ENCODE assay signal across 1 cellular context in genomic region chr12:46494424-46494823, GRCh38.
TF ChIP-seq lines count a peak whose summit lies in the region.

No MANE protein-coding gene starts in this region.

TF ChIP-seq in HepG2, 621 proteins besides CTCF, POLR2A, EP300 and RAD21 (continued from another document and continues in another):
- TF ChIP-seq, protein P1, sequence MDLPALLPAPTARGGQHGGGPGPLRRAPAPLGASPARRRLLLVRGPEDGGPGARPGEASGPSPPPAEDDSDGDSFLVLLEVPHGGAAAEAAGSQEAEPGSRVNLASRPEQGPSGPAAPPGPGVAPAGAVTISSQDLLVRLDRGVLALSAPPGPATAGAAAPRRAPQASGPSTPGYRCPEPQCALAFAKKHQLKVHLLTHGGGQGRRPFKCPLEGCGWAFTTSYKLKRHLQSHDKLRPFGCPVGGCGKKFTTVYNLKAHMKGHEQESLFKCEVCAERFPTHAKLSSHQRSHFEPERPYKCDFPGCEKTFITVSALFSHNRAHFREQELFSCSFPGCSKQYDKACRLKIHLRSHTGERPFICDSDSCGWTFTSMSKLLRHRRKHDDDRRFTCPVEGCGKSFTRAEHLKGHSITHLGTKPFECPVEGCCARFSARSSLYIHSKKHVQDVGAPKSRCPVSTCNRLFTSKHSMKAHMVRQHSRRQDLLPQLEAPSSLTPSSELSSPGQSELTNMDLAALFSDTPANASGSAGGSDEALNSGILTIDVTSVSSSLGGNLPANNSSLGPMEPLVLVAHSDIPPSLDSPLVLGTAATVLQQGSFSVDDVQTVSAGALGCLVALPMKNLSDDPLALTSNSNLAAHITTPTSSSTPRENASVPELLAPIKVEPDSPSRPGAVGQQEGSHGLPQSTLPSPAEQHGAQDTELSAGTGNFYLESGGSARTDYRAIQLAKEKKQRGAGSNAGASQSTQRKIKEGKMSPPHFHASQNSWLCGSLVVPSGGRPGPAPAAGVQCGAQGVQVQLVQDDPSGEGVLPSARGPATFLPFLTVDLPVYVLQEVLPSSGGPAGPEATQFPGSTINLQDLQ (CRISPR knock-in tag; IDR thresholded peaks at IDR 0.05) = no peak
- peak; percentile 93 for TF ChIP-seq NCOA2 (CRISPR knock-in tag; IDR thresholded peaks at IDR 0.05)
- TF ChIP-seq ZNF24 (IDR thresholded peaks at IDR 0.05) = no peak
- no peak for TF ChIP-seq MYPOP (CRISPR knock-in tag; IDR thresholded peaks at IDR 0.05)
- no peak for TF ChIP-seq NR0B2 (CRISPR knock-in tag; IDR thresholded peaks at IDR 0.05)
- no peak for TF ChIP-seq PLSCR1 (CRISPR knock-in tag; IDR thresholded peaks at IDR 0.05; ENCODE audit: borderline replicate concordance)
- TF ChIP-seq ZNF639 (CRISPR knock-in tag; conservative IDR thresholded peaks at IDR 0.05) = no peak
- TF ChIP-seq SMARCC2 (IDR thresholded peaks at IDR 0.05) = no peak
- peak; percentile 68; the same call in 1 of the 2 replicates for TF ChIP-seq HNF4G (IDR thresholded peaks at IDR 0.05; ENCODE audit: borderline replicate concordance, low read depth, low read length)
- no peak for TF ChIP-seq HNF4G (CRISPR knock-in tag; IDR thresholded peaks at IDR 0.05; ENCODE audit: borderline replicate concordance, low read depth)
- TF ChIP-seq, protein P2, sequence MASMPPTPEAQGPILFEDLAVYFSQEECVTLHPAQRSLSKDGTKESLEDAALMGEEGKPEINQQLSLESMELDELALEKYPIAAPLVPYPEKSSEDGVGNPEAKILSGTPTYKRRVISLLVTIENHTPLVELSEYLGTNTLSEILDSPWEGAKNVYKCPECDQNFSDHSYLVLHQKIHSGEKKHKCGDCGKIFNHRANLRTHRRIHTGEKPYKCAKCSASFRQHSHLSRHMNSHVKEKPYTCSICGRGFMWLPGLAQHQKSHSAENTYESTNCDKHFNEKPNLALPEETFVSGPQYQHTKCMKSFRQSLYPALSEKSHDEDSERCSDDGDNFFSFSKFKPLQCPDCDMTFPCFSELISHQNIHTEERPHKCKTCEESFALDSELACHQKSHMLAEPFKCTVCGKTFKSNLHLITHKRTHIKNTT (CRISPR knock-in tag; IDR thresholded peaks at IDR 0.05) = no peak
- TF ChIP-seq HOXA7 (CRISPR knock-in tag; IDR thresholded peaks at IDR 0.05) = no peak
- 0 out of 2 replicates have a peak, but pooled peaks have one; percentile 28 for TF ChIP-seq DMAP1 (CRISPR knock-in tag; IDR thresholded peaks at IDR 0.05)
- TF ChIP-seq, protein P3, sequence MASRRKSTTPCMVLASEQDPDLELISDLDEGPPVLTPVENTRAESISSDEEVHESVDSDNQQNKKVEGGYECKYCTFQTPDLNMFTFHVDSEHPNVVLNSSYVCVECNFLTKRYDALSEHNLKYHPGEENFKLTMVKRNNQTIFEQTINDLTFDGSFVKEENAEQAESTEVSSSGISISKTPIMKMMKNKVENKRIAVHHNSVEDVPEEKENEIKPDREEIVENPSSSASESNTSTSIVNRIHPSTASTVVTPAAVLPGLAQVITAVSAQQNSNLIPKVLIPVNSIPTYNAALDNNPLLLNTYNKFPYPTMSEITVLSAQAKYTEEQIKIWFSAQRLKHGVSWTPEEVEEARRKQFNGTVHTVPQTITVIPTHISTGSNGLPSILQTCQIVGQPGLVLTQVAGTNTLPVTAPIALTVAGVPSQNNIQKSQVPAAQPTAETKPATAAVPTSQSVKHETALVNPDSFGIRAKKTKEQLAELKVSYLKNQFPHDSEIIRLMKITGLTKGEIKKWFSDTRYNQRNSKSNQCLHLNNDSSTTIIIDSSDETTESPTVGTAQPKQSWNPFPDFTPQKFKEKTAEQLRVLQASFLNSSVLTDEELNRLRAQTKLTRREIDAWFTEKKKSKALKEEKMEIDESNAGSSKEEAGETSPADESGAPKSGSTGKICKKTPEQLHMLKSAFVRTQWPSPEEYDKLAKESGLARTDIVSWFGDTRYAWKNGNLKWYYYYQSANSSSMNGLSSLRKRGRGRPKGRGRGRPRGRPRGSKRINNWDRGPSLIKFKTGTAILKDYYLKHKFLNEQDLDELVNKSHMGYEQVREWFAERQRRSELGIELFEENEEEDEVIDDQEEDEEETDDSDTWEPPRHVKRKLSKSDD (CRISPR knock-in tag; IDR thresholded peaks at IDR 0.05; ENCODE audit: low read depth) = no peak
- no peak for TF ChIP-seq SYNCRIP (IDR thresholded peaks at IDR 0.05; ENCODE audit: insufficient read depth, low read depth, low read length)
- peak in 1 of 2 experiments; percentile 41; a peak in 1 of 4 replicates for TF ChIP-seq ATF4 (CRISPR knock-in tag; IDR thresholded peaks at IDR 0.05)
- TF ChIP-seq, protein P4, sequence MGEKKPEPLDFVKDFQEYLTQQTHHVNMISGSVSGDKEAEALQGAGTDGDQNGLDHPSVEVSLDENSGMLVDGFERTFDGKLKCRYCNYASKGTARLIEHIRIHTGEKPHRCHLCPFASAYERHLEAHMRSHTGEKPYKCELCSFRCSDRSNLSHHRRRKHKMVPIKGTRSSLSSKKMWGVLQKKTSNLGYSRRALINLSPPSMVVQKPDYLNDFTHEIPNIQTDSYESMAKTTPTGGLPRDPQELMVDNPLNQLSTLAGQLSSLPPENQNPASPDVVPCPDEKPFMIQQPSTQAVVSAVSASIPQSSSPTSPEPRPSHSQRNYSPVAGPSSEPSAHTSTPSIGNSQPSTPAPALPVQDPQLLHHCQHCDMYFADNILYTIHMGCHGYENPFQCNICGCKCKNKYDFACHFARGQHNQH (CRISPR knock-in tag; IDR thresholded peaks at IDR 0.05) = no peak; the same call in 1 of the 2 replicates
- TF ChIP-seq POLR2AphosphoS2 (IDR thresholded peaks at IDR 0.05; ENCODE audit: low read depth, low read length) = no peak
- TF ChIP-seq FOXA1 (IDR thresholded peaks at IDR 0.05) = no peak
- peak; percentile 70; the same call in 1 of the 2 replicates for TF ChIP-seq FOXA1 (CRISPR knock-in tag; IDR thresholded peaks at IDR 0.05)
- TF ChIP-seq SRY (CRISPR knock-in tag; IDR thresholded peaks at IDR 0.05) = no peak
- no peak for TF ChIP-seq ZNF563 (CRISPR knock-in tag; IDR thresholded peaks at IDR 0.05)
- no peak for TF ChIP-seq SNAI1 (CRISPR knock-in tag; IDR thresholded peaks at IDR 0.05; ENCODE audit: borderline replicate concordance)
- TF ChIP-seq ZNF782 (CRISPR knock-in tag; IDR thresholded peaks at IDR 0.05; ENCODE audit: borderline replicate concordance) = no peak
- TF ChIP-seq MAFG (CRISPR knock-in tag; IDR thresholded peaks at IDR 0.05) = no peak
- TF ChIP-seq ARID3A (IDR thresholded peaks at IDR 0.05; ENCODE audit: low read depth, low read length) = peak; percentile 62; the same call in 1 of the 2 replicates
- TF ChIP-seq, protein P5, sequence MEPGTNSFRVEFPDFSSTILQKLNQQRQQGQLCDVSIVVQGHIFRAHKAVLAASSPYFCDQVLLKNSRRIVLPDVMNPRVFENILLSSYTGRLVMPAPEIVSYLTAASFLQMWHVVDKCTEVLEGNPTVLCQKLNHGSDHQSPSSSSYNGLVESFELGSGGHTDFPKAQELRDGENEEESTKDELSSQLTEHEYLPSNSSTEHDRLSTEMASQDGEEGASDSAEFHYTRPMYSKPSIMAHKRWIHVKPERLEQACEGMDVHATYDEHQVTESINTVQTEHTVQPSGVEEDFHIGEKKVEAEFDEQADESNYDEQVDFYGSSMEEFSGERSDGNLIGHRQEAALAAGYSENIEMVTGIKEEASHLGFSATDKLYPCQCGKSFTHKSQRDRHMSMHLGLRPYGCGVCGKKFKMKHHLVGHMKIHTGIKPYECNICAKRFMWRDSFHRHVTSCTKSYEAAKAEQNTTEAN (CRISPR knock-in tag; conservative IDR thresholded peaks at IDR 0.05) = no peak
- TF ChIP-seq ZNF260 (CRISPR knock-in tag; IDR thresholded peaks at IDR 0.05; ENCODE audit: borderline replicate concordance, low read depth) = no peak
- no peak for TF ChIP-seq NFIB (CRISPR knock-in tag; IDR thresholded peaks at IDR 0.05; ENCODE audit: borderline replicate concordance)
- TF ChIP-seq, protein P6, sequence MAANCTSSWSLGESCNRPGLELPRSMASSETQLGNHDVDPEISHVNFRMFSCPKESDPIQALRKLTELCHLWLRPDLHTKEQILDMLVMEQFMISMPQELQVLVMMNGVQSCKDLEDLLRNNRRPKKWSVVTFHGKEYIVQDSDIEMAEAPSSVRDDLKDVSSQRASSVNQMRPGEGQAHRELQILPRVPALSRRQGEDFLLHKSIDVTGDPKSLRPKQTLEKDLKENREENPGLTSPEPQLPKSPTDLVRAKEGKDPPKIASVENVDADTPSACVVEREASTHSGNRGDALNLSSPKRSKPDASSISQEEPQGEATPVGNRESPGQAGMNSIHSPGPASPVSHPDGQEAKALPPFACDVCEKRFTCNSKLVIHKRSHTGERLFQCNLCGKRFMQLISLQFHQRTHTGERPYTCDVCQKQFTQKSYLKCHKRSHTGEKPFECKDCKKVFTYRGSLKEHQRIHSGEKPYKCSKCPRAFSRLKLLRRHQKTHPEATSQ (CRISPR knock-in tag; IDR thresholded peaks at IDR 0.05; ENCODE audit: borderline replicate concordance) = no peak
- no peak for TF ChIP-seq ZKSCAN1 (IDR thresholded peaks at IDR 0.05; ENCODE audit: low read length)
- no peak for TF ChIP-seq NBN (conservative IDR thresholded peaks at IDR 0.05)
- TF ChIP-seq ZNF207 (IDR thresholded peaks at IDR 0.05; ENCODE audit: borderline replicate concordance) = no peak
- no peak for TF ChIP-seq ZNF232 (CRISPR knock-in tag; IDR thresholded peaks at IDR 0.05; ENCODE audit: borderline replicate concordance)
- TF ChIP-seq KLF6 (CRISPR knock-in tag; IDR thresholded peaks at IDR 0.05) = no peak
- no peak for TF ChIP-seq CENPX (CRISPR knock-in tag; IDR thresholded peaks at IDR 0.05)
- no peak for TF ChIP-seq ZNF772 (CRISPR knock-in tag; IDR thresholded peaks at IDR 0.05)
- TF ChIP-seq ZSCAN12 (CRISPR knock-in tag; IDR thresholded peaks at IDR 0.05) = no peak
- TF ChIP-seq MYNN (CRISPR knock-in tag; IDR thresholded peaks at IDR 0.05; ENCODE audit: low read depth) = no peak
- no peak for TF ChIP-seq ZFY (CRISPR knock-in tag; IDR thresholded peaks at IDR 0.05)
- TF ChIP-seq PPARG (CRISPR knock-in tag; conservative IDR thresholded peaks at IDR 0.05) = peak; percentile 66
